In genomic region chr12:7460375-7461259, GRCh38 we compare ENCODE assay signal across 8 cellular contexts.
DNase-seq lines count a peak whose midpoint lies in the region; ATAC-seq and TF ChIP-seq lines count a peak whose summit lies in the region.

No MANE protein-coding gene starts in this region.

- no peak for ATAC-seq in GM18867 (IDR thresholded peaks at IDR 0.05; ENCODE audit: unreplicated experiment)

- no peaks in the 10 kb centered on the region for H3K36me3 Mint-ChIP-seq in T-helper 2 cell treated with Interferon-gamma antibody and Interleukin-4, amounts not matched to agents 5 μg/mL and 100 μg/mL, for 36 hours (ENCODE audit: low read depth)

- DNase-seq in T-helper 2 cell (peak in 3 of 5 experiments; percentile 4 to 41 (median 27)), T follicular helper cell (ENCODE audit: low read depth) (peak; percentile 14), astrocyte of the spinal cord (ENCODE audit: low read depth, low spot score) (peak; percentile 61), iPS-NIHi11 (ENCODE audit: low spot score) (peak; percentile 65)
- no peak for DNase-seq in T-helper 2 cell treated with Interferon-gamma antibody and Interleukin-4, amounts not matched to agents 5 μg/mL and 100 μg/mL, for 36 hours (ENCODE audit: low spot score)
- DNase-seq in stimulated activated CD4-positive, alpha-beta T cell treated with anti-CD3 and anti-CD28 coated beads, Interleukin-12 subunit alpha, Interleukin-12 subunit beta, amount 100 ng/mL, for 4 hours, result peak; percentile 33

- in situ Hi-C loops in astrocyte of the spinal cord (cut with HindIII; ENCODE audit: low sequenced_read_pairs), result no loop called here

- no peaks in the 10 kb centered on the region for H3K4me1 Mint-ChIP-seq in T-helper 2 cell treated with Interferon-gamma antibody and Interleukin-4, amounts not matched to agents 5 μg/mL and 100 μg/mL, for 36 hours (ENCODE audit: low read depth)

- H3K4me3 ChIP-seq in astrocyte of the spinal cord (ENCODE audit: low read depth, low read length), result no peak overlapping the region

- H3K27ac Mint-ChIP-seq in T-helper 2 cell treated with Interferon-gamma antibody and Interleukin-4, amounts not matched to agents 5 μg/mL and 100 μg/mL, for 36 hours, result no peak overlapping the region

- no peaks in the 10 kb centered on the region for H3K9me3 Mint-ChIP-seq in T-helper 2 cell treated with Interferon-gamma antibody and Interleukin-4, amounts not matched to agents 5 μg/mL and 100 μg/mL, for 36 hours

- TF ChIP-seq CTCF in LNCAP (IDR thresholded peaks at IDR 0.05) (peak; percentile 91), astrocyte of the spinal cord (IDR thresholded peaks at IDR 0.05; ENCODE audit: low read depth, low read length) (peak; percentile 95)

- no peak overlapping the region for H3K4me3 Mint-ChIP-seq in T-helper 2 cell treated with Interferon-gamma antibody and Interleukin-4, amounts not matched to agents 5 μg/mL and 100 μg/mL, for 36 hours

- H3K27me3 Mint-ChIP-seq in T-helper 2 cell treated with Interferon-gamma antibody and Interleukin-4, amounts not matched to agents 5 μg/mL and 100 μg/mL, for 36 hours (ENCODE audit: low read depth), result peaks cover under 1% of the 10 kb centered on the region
